12 cellular contexts compared by ENCODE assay signal in the genomic region with DNA sequence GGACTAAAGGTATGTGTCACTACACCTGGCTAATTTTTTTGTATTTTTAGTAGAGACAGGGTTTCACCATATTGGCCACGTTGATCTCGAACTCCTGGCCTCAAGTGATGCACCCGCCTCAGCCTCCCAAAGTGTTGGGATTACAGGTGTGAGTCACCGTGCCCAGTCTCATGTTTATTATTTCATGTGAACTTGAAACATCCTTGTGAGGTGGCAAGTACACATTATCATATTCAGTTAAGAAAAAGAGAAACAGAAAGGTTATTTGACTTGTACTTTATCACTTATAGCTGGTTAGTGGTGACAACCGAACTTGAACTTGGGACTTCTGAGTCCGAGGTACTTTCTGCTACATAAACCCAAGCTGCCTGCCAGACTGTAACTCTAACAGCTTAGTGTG. TPM values are rescaled to one million over a fixed set of nuclear protein-coding genes. Genes with fewer than 3 reads are reported as not detected.
DNase-seq lines count a peak whose midpoint lies in the region; ATAC-seq and TF ChIP-seq lines count a peak whose summit lies in the region.
"Had no signal": no experiment of that assay in that cellular context is flagged by ENCODE, and none has a peak within 500 bp of the region (broad histone marks: within the 10 kb centered on the region; RNA-seq: fewer than 3 reads in every experiment).

No MANE protein-coding gene starts in this region.

- peak; percentile 18 for DNase-seq in activated CD4-positive, alpha-beta memory T cell treated with anti-CD3 and anti-CD28 coated beads for 36 hours
- no peak for DNase-seq in activated CD4-positive, alpha-beta memory T cell treated with anti-CD3 and anti-CD28 coated beads, Interleukin-2, amount 10 ng/mL, durations not matched to agents 7 days and 5 days
- DNase-seq in colonic mucosa (no peak), KBM-7 (no peak)
- DNase-seq: ACHN; CD4-positive, CD25-positive, alpha-beta regulatory T cell had no signal

- no peak overlapping the region for H3K9ac ChIP-seq in colonic mucosa (ENCODE audit: low read depth in 2 of 2, low read length in 2 of 2)

- ATAC-seq in GM18517 (IDR thresholded peaks at IDR 0.05; ENCODE audit: unreplicated experiment), result no peak
- no peak for ATAC-seq in HG02870 (IDR thresholded peaks at IDR 0.05; ENCODE audit: unreplicated experiment)
- ATAC-seq: HCT116 had no signal

- intact Hi-C loops in activated CD4-positive, alpha-beta memory T cell treated with anti-CD3 and anti-CD28 coated beads for 36 hours (cut with micrococcal nuclease), result loop anchor here (10.0 kb wide), 1 partner anchor 175 kb away; no protein-coding TSS in a partner anchor
- intact Hi-C loops in colonic mucosa (cut with DNase I), result no loop called here

- POLR2A ChIA-PET in activated CD4-positive, alpha-beta memory T cell treated with anti-CD3 and anti-CD28 coated beads for 36 hours (lab: Charles Lee), result interaction anchor here (0.6 to 1.0 kb wide), 3 partner anchors 25 to 91 kb away, joined by 3 to 4 read pairs (median 3); a partner anchor contains a TSS
- POLR2A ChIA-PET in activated CD4-positive, alpha-beta memory T cell treated with anti-CD3 and anti-CD28 coated beads, Interleukin-2, amount 10 ng/mL, durations not matched to agents 7 days and 5 days (lab: Charles Lee), result interaction anchor here (0.8 kb wide), 2 partner anchors 15 to 68 kb away, joined by 3 to 5 read pairs; no protein-coding TSS in a partner anchor

- H3K4me3 ChIP-seq in colonic mucosa (no peak overlapping the region), muscle layer of duodenum (ENCODE audit: low read depth in 1 of 2, low read length in 2 of 2) (no peak overlapping the region)
- H3K4me3 ChIP-seq: BLaER1 treated with 17β-estradiol and CSF1 and Interleukin-3, amounts not matched to agents 10 nM and 100 nM had no signal

- no peak overlapping the region for H3K27ac Mint-ChIP-seq in activated CD4-positive, alpha-beta memory T cell treated with anti-CD3 and anti-CD28 coated beads for 36 hours
- no peak overlapping the region for H3K27ac Mint-ChIP-seq in activated CD4-positive, alpha-beta memory T cell treated with anti-CD3 and anti-CD28 coated beads, Interleukin-2, amount 10 ng/mL, durations not matched to agents 7 days and 5 days
- H3K27ac Mint-ChIP-seq: CD4-positive, CD25-positive, alpha-beta regulatory T cell; IgD-negative memory B cell had no signal

- H3K4me3 Mint-ChIP-seq in activated CD4-positive, alpha-beta memory T cell treated with anti-CD3 and anti-CD28 coated beads for 36 hours, result no peak overlapping the region
- no peak overlapping the region for H3K4me3 Mint-ChIP-seq in activated CD4-positive, alpha-beta memory T cell treated with anti-CD3 and anti-CD28 coated beads, Interleukin-2, amount 10 ng/mL, durations not matched to agents 7 days and 5 days
- H3K4me3 Mint-ChIP-seq: CD4-positive, CD25-positive, alpha-beta regulatory T cell; IgD-negative memory B cell had no signal

- H3K27ac ChIP-seq in colonic mucosa, result peak overlapping the region; percentile 30
- H3K27ac ChIP-seq in muscle layer of duodenum (ENCODE audit: low read length), result peak overlapping the region; percentile 5

- peaks cover 6% of the 10 kb centered on the region for H3K36me3 Mint-ChIP-seq in activated CD4-positive, alpha-beta memory T cell treated with anti-CD3 and anti-CD28 coated beads for 36 hours
- peaks cover 27% of the 10 kb centered on the region for H3K36me3 Mint-ChIP-seq in activated CD4-positive, alpha-beta memory T cell treated with anti-CD3 and anti-CD28 coated beads, Interleukin-2, amount 10 ng/mL, durations not matched to agents 7 days and 5 days (ENCODE audit: low read depth)
- H3K36me3 Mint-ChIP-seq: IgD-negative memory B cell had no signal

- H3K27me3 ChIP-seq in colonic mucosa, result no peaks in the 10 kb centered on the region
- no peaks in the 10 kb centered on the region for H3K27me3 ChIP-seq in muscle layer of duodenum (ENCODE audit: low read depth, low read length)
- H3K27me3 ChIP-seq: BLaER1 treated with 17β-estradiol and CSF1 and Interleukin-3, amounts not matched to agents 10 nM and 100 nM had no signal

- H3K36me3 ChIP-seq in colonic mucosa, result no peaks in the 10 kb centered on the region
- H3K36me3 ChIP-seq in muscle layer of duodenum (ENCODE audit: control insufficient read depth in 1 of 2, insufficient read depth in 2 of 2, low read length in 2 of 2), result no peaks in the 10 kb centered on the region

- CTCF ChIA-PET in activated CD4-positive, alpha-beta memory T cell treated with anti-CD3 and anti-CD28 coated beads for 36 hours (lab: Charles Lee), result no interaction called here
- CTCF ChIA-PET in activated CD4-positive, alpha-beta memory T cell treated with anti-CD3 and anti-CD28 coated beads, Interleukin-2, amount 10 ng/mL, durations not matched to agents 7 days and 5 days (lab: Charles Lee), result interaction anchor here (1.0 kb wide), 1 partner anchor 11 kb away, joined by 3 read pairs; no protein-coding TSS in a partner anchor

- TF ChIP-seq CTCF in colonic mucosa (IDR thresholded peaks at IDR 0.05), result no peak

- in situ Hi-C loops in KBM-7 (cut with MboI; ENCODE audit: low pct_unique_long_range_greater_than_20kb, low sequenced_read_pairs), result no loop called here

- no peaks in the 10 kb centered on the region for H3K9me3 Mint-ChIP-seq in activated CD4-positive, alpha-beta memory T cell treated with anti-CD3 and anti-CD28 coated beads for 36 hours
- H3K9me3 Mint-ChIP-seq in activated CD4-positive, alpha-beta memory T cell treated with anti-CD3 and anti-CD28 coated beads, Interleukin-2, amount 10 ng/mL, durations not matched to agents 7 days and 5 days, result no peaks in the 10 kb centered on the region
- H3K9me3 Mint-ChIP-seq: CD4-positive, CD25-positive, alpha-beta regulatory T cell; IgD-negative memory B cell had no signal

- H3K9me3 ChIP-seq in colonic mucosa (no peaks in the 10 kb centered on the region), muscle layer of duodenum (ENCODE audit: control insufficient read depth in 1 of 2, low read length in 2 of 2) (no peaks in the 10 kb centered on the region)
- H3K9me3 ChIP-seq: BLaER1 treated with 17β-estradiol and CSF1 and Interleukin-3, amounts not matched to agents 10 nM and 100 nM had no signal

- H3K4me1 ChIP-seq in colonic mucosa (peaks cover 6% of the 10 kb centered on the region), muscle layer of duodenum (ENCODE audit: control insufficient read depth in 1 of 2, insufficient read depth in 2 of 2, low read length in 2 of 2) (peaks cover 0 to 7% of the 10 kb centered on the region in 2 donors)

- peaks cover 20% of the 10 kb centered on the region for H3K4me1 Mint-ChIP-seq in activated CD4-positive, alpha-beta memory T cell treated with anti-CD3 and anti-CD28 coated beads for 36 hours (ENCODE audit: low read depth)
- H3K4me1 Mint-ChIP-seq in activated CD4-positive, alpha-beta memory T cell treated with anti-CD3 and anti-CD28 coated beads, Interleukin-2, amount 10 ng/mL, durations not matched to agents 7 days and 5 days, result peaks cover 19% of the 10 kb centered on the region

- no peaks in the 10 kb centered on the region for H3K27me3 Mint-ChIP-seq in activated CD4-positive, alpha-beta memory T cell treated with anti-CD3 and anti-CD28 coated beads for 36 hours
- H3K27me3 Mint-ChIP-seq in activated CD4-positive, alpha-beta memory T cell treated with anti-CD3 and anti-CD28 coated beads, Interleukin-2, amount 10 ng/mL, durations not matched to agents 7 days and 5 days, result no peaks in the 10 kb centered on the region
- H3K27me3 Mint-ChIP-seq: CD4-positive, CD25-positive, alpha-beta regulatory T cell; IgD-negative memory B cell had no signal

RNA-seq across cellular contexts. Expression of a gene that starts 24.4 kb away (rescaled TPM):
- 10 to 100 TPM; 18.7 to 22.1 TPM for total RNA-seq in activated CD4-positive, alpha-beta memory T cell treated with anti-CD3 and anti-CD28 coated beads for 36 hours
- total RNA-seq in activated CD4-positive, alpha-beta memory T cell treated with anti-CD3 and anti-CD28 coated beads, Interleukin-2, amount 10 ng/mL, durations not matched to agents 7 days and 5 days, result 10 to 100 TPM; 49.2 to 53.5 TPM
- 100 to 1,000 TPM in 1 of 2 donors, 10 to 100 TPM in 1; 69.3 to 105 TPM for total RNA-seq in colonic mucosa
